Comparison of ENCODE assay signal across 1 cellular context in genomic region chr11:14380125-14380936, GRCh38.
TF ChIP-seq lines count a peak whose summit lies in the region.

No MANE protein-coding gene starts in this region.

TF ChIP-seq in IMR-90, 13 proteins besides CTCF, POLR2A, EP300 and RAD21 (continued from another document):
- TF ChIP-seq RFX5 (IDR thresholded peaks at IDR 0.05; ENCODE audit: low read depth, low read length), result no peak
